In the genomic region with DNA sequence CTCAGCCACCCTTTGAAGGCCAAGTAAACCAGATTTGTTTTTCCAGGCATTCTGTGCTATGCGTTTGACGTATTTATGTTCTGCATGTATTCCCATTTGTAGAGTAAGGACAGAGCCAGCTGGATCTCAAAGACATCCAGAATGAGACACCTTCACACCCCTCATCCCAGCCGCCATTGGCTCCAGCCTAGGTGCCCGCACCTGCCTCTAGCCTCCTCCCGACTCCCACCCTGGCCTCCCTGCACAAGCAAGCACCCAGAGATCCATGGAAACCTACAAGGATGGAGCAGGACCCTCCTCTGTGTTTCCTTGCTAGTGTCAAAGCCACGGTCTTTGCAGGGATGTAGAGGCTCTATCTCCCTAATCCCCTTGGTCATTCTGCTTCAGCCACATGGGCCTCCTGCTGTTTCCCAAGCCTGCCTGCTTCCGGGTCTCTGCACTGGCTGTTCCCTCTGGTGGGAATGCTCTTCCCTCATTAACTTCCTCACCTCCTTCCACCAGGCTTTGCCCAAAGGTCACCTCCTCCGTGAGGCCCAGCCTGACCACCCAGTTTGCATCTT, we compare ENCODE assay signal across 29 cellular contexts. TPM values are rescaled to one million over a fixed set of nuclear protein-coding genes. Genes with fewer than 3 reads are reported as not detected.
"Had no signal": no experiment of that assay in that cellular context is flagged by ENCODE, and none has a peak within 500 bp of the region (broad histone marks: within the 10 kb centered on the region; RNA-seq: fewer than 3 reads in every experiment).

No MANE protein-coding gene starts in this region.

- H3K27ac Mint-ChIP-seq: activated naive CD4-positive, alpha-beta T cell treated with anti-CD3 and anti-CD28 coated beads, Interleukin-2, amount 10 ng/mL, durations not matched to agents 7 days and 5 days; activated naive CD8-positive, alpha-beta T cell treated with anti-CD3 and anti-CD28 coated beads, Interleukin-2, amount 10 ng/mL, durations not matched to agents 7 days and 5 days; activated T-helper 1 cell treated with anti-CD3 and anti-CD28 coated beads, Interleukin-12 subunit alpha, Interleukin-12 subunit beta, Interleukin-2, Interleukin-4 antibody, amounts not matched to agents 30 ng/mL and 10 ng/mL and 1 ng/mL, durations not matched to agents 14 hours and 24 hours and 36 hours; effector memory CD8-positive, alpha-beta T cell; natural killer cell treated with Interleukin-12 subunit alpha and Interleukin-12 subunit beta and Interleukin-15 and Interleukin-18, amount 100 ng/mL, for 72 hours; progenitor cell of endocrine pancreas; stimulated activated naive B cell treated with anti-CD40 and anti-IgM and Interleukin-4, amounts not matched to agents 10 μg/mL and 1 μg/mL and 100 μg/mL, for 72 hours had no signal

- ATAC-seq: effector memory CD8-positive, alpha-beta T cell; left lobe of liver; natural killer cell treated with Interleukin-12 subunit alpha and Interleukin-12 subunit beta and Interleukin-15 and Interleukin-18, amount 100 ng/mL, for 72 hours; stimulated activated naive B cell treated with anti-CD40 and anti-IgM and Interleukin-4, amounts not matched to agents 10 μg/mL and 1 μg/mL and 100 μg/mL, for 72 hours had no signal

- H3K36me3 Mint-ChIP-seq: activated naive CD4-positive, alpha-beta T cell treated with anti-CD3 and anti-CD28 coated beads, Interleukin-2, amount 10 ng/mL, durations not matched to agents 7 days and 5 days; activated naive CD8-positive, alpha-beta T cell treated with anti-CD3 and anti-CD28 coated beads, Interleukin-2, amount 10 ng/mL, durations not matched to agents 7 days and 5 days; natural killer cell treated with Interleukin-12 subunit alpha and Interleukin-12 subunit beta and Interleukin-15 and Interleukin-18, amount 100 ng/mL, for 72 hours had no signal

- H3K27me3 ChIP-seq: ascending aorta, neutrophil, ovary, sigmoid colon, testis had no signal

- H3K4me3 ChIP-seq: ascending aorta, lower lobe of right lung, ovary, sigmoid colon, smooth muscle cell, testis had no signal

- DNase-seq: activated CD4-positive, alpha-beta T cell treated with anti-CD3 and anti-CD28 coated beads for 4 hours; activated CD4-positive, alpha-beta T cell treated with anti-CD3 and anti-CD28 coated beads, Interleukin-2, amount 50 U/mL, for 48 hours; activated CD4-positive, CD25-positive, alpha-beta regulatory T cell; activated CD8-positive, alpha-beta memory T cell treated with anti-CD3 and anti-CD28 coated beads for 24 hours; activated gamma-delta T cell; activated naive CD4-positive, alpha-beta T cell treated with anti-CD3 and anti-CD28 coated beads, Interleukin-2, amount 10 ng/mL, durations not matched to agents 7 days and 5 days; activated naive CD8-positive, alpha-beta T cell treated with anti-CD3 and anti-CD28 coated beads, Interleukin-2, amount 10 ng/mL, durations not matched to agents 7 days and 5 days; brain microvascular endothelial cell; cortex of kidney; effector memory CD8-positive, alpha-beta T cell; erythroblast; head of caudate nucleus; kidney glomerular epithelial cell; mesendoderm; retina; stimulated activated CD4-positive, alpha-beta T cell treated with anti-CD3 and anti-CD28 coated beads, Interleukin-15, amount 100 ng/mL, for 24 hours; stimulated activated CD4-positive, alpha-beta T cell treated with anti-CD3 and anti-CD28 coated beads, Interleukin-2, amount 100 ng/mL, for 24 hours; stimulated activated naive B cell treated with anti-CD40 and anti-IgM and Interleukin-4, amounts not matched to agents 10 μg/mL and 1 μg/mL and 100 μg/mL, for 72 hours had no signal

- H3K27ac ChIP-seq: ascending aorta, brain microvascular endothelial cell, lower lobe of right lung, neutrophil, ovary had no signal

- H3K27me3 Mint-ChIP-seq: activated naive CD8-positive, alpha-beta T cell treated with anti-CD3 and anti-CD28 coated beads, Interleukin-2, amount 10 ng/mL, durations not matched to agents 7 days and 5 days; effector memory CD8-positive, alpha-beta T cell had no signal

- H3K36me3 ChIP-seq: brain microvascular endothelial cell, lower lobe of right lung, neutrophil, ovary, sigmoid colon had no signal

- H3K4me1 ChIP-seq: ascending aorta had no signal

- H3K4me2 ChIP-seq: smooth muscle cell had no signal

- H3K4me3 Mint-ChIP-seq: activated naive CD4-positive, alpha-beta T cell treated with anti-CD3 and anti-CD28 coated beads, Interleukin-2, amount 10 ng/mL, durations not matched to agents 7 days and 5 days; activated naive CD8-positive, alpha-beta T cell treated with anti-CD3 and anti-CD28 coated beads, Interleukin-2, amount 10 ng/mL, durations not matched to agents 7 days and 5 days; activated T-helper 1 cell treated with anti-CD3 and anti-CD28 coated beads, Interleukin-12 subunit alpha, Interleukin-12 subunit beta, Interleukin-2, Interleukin-4 antibody, amounts not matched to agents 30 ng/mL and 10 ng/mL and 1 ng/mL, durations not matched to agents 14 hours and 24 hours and 36 hours; effector memory CD8-positive, alpha-beta T cell; natural killer cell treated with Interleukin-12 subunit alpha and Interleukin-12 subunit beta and Interleukin-15 and Interleukin-18, amount 100 ng/mL, for 72 hours; stimulated activated naive B cell treated with anti-CD40 and anti-IgM and Interleukin-4, amounts not matched to agents 10 μg/mL and 1 μg/mL and 100 μg/mL, for 72 hours had no signal

- H3K9me3 ChIP-seq: ascending aorta, lower lobe of right lung, neutrophil, ovary, sigmoid colon, testis had no signal

- H3K4me1 Mint-ChIP-seq: activated naive CD4-positive, alpha-beta T cell treated with anti-CD3 and anti-CD28 coated beads, Interleukin-2, amount 10 ng/mL, durations not matched to agents 7 days and 5 days; activated naive CD8-positive, alpha-beta T cell treated with anti-CD3 and anti-CD28 coated beads, Interleukin-2, amount 10 ng/mL, durations not matched to agents 7 days and 5 days; stimulated activated naive B cell treated with anti-CD40 and anti-IgM and Interleukin-4, amounts not matched to agents 10 μg/mL and 1 μg/mL and 100 μg/mL, for 72 hours had no signal

- H3K9me3 Mint-ChIP-seq: activated naive CD4-positive, alpha-beta T cell treated with anti-CD3 and anti-CD28 coated beads, Interleukin-2, amount 10 ng/mL, durations not matched to agents 7 days and 5 days; activated naive CD8-positive, alpha-beta T cell treated with anti-CD3 and anti-CD28 coated beads, Interleukin-2, amount 10 ng/mL, durations not matched to agents 7 days and 5 days; activated T-helper 1 cell treated with anti-CD3 and anti-CD28 coated beads, Interleukin-12 subunit alpha, Interleukin-12 subunit beta, Interleukin-2, Interleukin-4 antibody, amounts not matched to agents 30 ng/mL and 10 ng/mL and 1 ng/mL, durations not matched to agents 14 hours and 24 hours and 36 hours; effector memory CD8-positive, alpha-beta T cell; natural killer cell treated with Interleukin-12 subunit alpha and Interleukin-12 subunit beta and Interleukin-15 and Interleukin-18, amount 100 ng/mL, for 72 hours had no signal

RNA-seq across cellular contexts. Expression of a gene that starts 56.7 kb away (rescaled TPM):
- total RNA-seq: smooth muscle cell had no signal
